Comparison of ENCODE assay signal across 14 cellular contexts in the genomic region with DNA sequence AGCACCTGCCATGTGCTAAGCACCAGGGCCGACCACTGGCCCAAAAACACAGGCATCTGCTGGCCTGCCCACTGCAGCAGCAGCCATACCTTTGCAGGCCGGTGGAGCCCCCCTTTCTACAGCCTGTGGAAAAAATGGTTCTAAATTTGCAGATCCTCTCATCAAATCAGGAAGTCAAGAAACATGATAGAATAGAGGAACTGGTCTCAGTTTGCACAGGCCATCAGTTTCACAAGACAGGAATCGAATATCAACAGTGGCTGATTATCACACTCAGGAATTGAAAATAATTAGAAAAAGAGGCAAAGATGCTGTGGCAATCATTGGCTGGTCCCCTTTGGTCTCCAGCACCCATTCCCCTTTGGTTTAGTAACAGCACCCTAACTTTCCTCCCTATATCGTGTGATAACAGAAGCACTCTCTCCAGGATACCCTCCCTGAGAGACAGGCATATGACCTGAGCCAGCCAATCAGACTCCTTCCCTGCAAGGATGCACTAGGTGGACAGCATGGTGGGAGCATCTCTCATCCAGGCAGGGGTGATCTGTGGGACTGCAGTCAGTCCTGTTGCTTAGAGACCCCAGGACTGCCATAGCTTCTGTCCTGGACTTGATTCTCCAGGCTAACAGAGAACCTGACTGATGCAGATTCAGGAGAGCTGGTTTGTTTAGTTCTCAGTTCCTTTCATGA. TPM values are rescaled to one million over a fixed set of nuclear protein-coding genes. Genes with fewer than 3 reads are reported as not detected.
A peak's percentile ranks its signal among the peaks of the same experiment; 100 is the strongest.
DNase-seq lines count a peak whose midpoint lies in the region; ATAC-seq and TF ChIP-seq lines count a peak whose summit lies in the region.
"Had no signal": no experiment of that assay in that cellular context is flagged by ENCODE, and none has a peak within 500 bp of the region (broad histone marks: within the 10 kb centered on the region; RNA-seq: fewer than 3 reads in every experiment).

No MANE protein-coding gene starts in this region.

- H3F3A ChIP-seq in SK-N-SH (replicated peaks; ENCODE audit: insufficient read depth), result peaks cover 4% of the 10 kb centered on the region

- no peak overlapping the region for H3K27ac Mint-ChIP-seq in activated naive CD8-positive, alpha-beta T cell treated with anti-CD3 and anti-CD28 coated beads for 36 hours
- H3K27ac Mint-ChIP-seq in immature natural killer cell, result no peak overlapping the region
- H3K27ac Mint-ChIP-seq: natural killer cell had no signal

- TF ChIP-seq POLR2A in testis (IDR thresholded peaks at IDR 0.05), result no peak

- H3K79me2 ChIP-seq in SK-N-SH (ENCODE audit: insufficient read depth), result no peaks in the 10 kb centered on the region

- no peaks in the 10 kb centered on the region for H3K9me2 ChIP-seq in SK-N-SH

- H4K20me1 ChIP-seq in SK-N-SH (ENCODE audit: insufficient read depth), result peaks cover 5% of the 10 kb centered on the region; the same call in 1 of the 2 replicates

- peaks cover 5% of the 10 kb centered on the region for H3K4me1 Mint-ChIP-seq in activated naive CD8-positive, alpha-beta T cell treated with anti-CD3 and anti-CD28 coated beads for 36 hours
- H3K4me1 Mint-ChIP-seq in immature natural killer cell, result peaks cover 4 to 5% of the 10 kb centered on the region in 2 donors

- H3K4me1 ChIP-seq in SK-N-SH (ENCODE audit: control insufficient read depth in 1 of 2, insufficient read depth in 2 of 2, low read depth in 1 of 2, low read length in 1 of 2), result peaks cover 5 to 27% of the 10 kb centered on the region in 2 experiments; a peak in 2 of 4 replicates
- H3K4me1 ChIP-seq in testis, result peaks cover 27% of the 10 kb centered on the region

- TF ChIP-seq CTCF in SK-N-SH (IDR thresholded peaks at IDR 0.05) (no peak), testis (IDR thresholded peaks at IDR 0.05) (no peak)

- intact Hi-C loops in testis (cut with DNase I; ENCODE audit: low total_unique reads), result no loop called here

- H3K4me3 ChIP-seq in SK-N-SH (ENCODE audit: low read depth in 2 of 2, low read length in 1 of 2) (no peak overlapping the region), testis (no peak overlapping the region)
- H3K4me3 ChIP-seq: A549, sigmoid colon, thyroid gland had no signal

- DNase-seq in SK-N-SH (peak; percentile 59), OCI-M1 (lab: John Stamatoyannopoulos, UW) (peak; percentile 44), ecto neural progenitor cell (ENCODE audit: low spot score) (peak; percentile 39), testis (no peak), immature natural killer cell (no peak)
- no peak for DNase-seq in activated naive CD8-positive, alpha-beta T cell treated with anti-CD3 and anti-CD28 coated beads for 36 hours
- no peak for DNase-seq in activated naive CD4-positive, alpha-beta T cell treated with anti-CD3 and anti-CD28 coated beads, Interleukin-2, amount 50 U/mL, for 16 hours
- DNase-seq: natural killer cell, NCI-H446 treated with DMSO at 0.1 percent for 48 hours, sigmoid colon, thyroid gland had no signal

- POLR2A ChIA-PET in SK-N-SH (lab: Yijun Ruan, JAX), result no interaction called here

- WGBS in SK-N-SH (ENCODE audit: low lambda C conversion rate), result 100% methylated on average over 3 of the region's 4 CpGs
- 76 to 80% methylated on average over 4 of the region's 4 CpGs for WGBS in testis, 2 donors

- TF ChIP-seq EP300 in SK-N-SH (IDR thresholded peaks at IDR 0.05; ENCODE audit: borderline replicate concordance in 1 of 2, low read depth in 1 of 2, low read length in 1 of 2), result no peak

- CTCF ChIA-PET in SK-N-SH (lab: Yijun Ruan, JAX), result interaction anchor here (1.4 to 34.5 kb wide), 3 partner anchors 10 to 35 kb away, joined by 3 to 720 read pairs (median 9); no protein-coding TSS in a partner anchor

- TF ChIP-seq RAD21 in SK-N-SH (IDR thresholded peaks at IDR 0.05; ENCODE audit: low read length), result no peak

- H3K36me3 ChIP-seq in SK-N-SH (replicated peaks in 1 of 2; ENCODE audit: control insufficient read depth in 1 of 2, insufficient read depth in 2 of 2, low read length in 1 of 2), result no peaks in the 10 kb centered on the region
- H3K36me3 ChIP-seq in testis (ENCODE audit: low read depth, missing control alignments), result no peaks in the 10 kb centered on the region
- H3K36me3 ChIP-seq: sigmoid colon, thyroid gland had no signal

- H3K4me2 ChIP-seq in SK-N-SH, result no peak overlapping the region
- H3K4me2 ChIP-seq: A549 had no signal

- no peak overlapping the region for H3K4me3 Mint-ChIP-seq in activated naive CD8-positive, alpha-beta T cell treated with anti-CD3 and anti-CD28 coated beads for 36 hours
- H3K4me3 Mint-ChIP-seq in immature natural killer cell, result no peak overlapping the region
- H3K4me3 Mint-ChIP-seq: natural killer cell had no signal

- no peak overlapping the region for H3K9ac ChIP-seq in SK-N-SH

- H3K27me3 ChIP-seq in SK-N-SH (ENCODE audit: insufficient read depth), result no peaks in the 10 kb centered on the region
- no peaks in the 10 kb centered on the region for H3K27me3 ChIP-seq in testis
- H3K27me3 ChIP-seq: thyroid gland had no signal

- ATAC-seq in SK-N-SH treated with all-trans-retinoic acid at 6 μM for 48 hours, result no peak
- ATAC-seq: HCT116, natural killer cell had no signal

- peaks cover 3% of the 10 kb centered on the region for H3K36me3 Mint-ChIP-seq in activated naive CD8-positive, alpha-beta T cell treated with anti-CD3 and anti-CD28 coated beads for 36 hours
- no peaks in the 10 kb centered on the region for H3K36me3 Mint-ChIP-seq in immature natural killer cell
- H3K36me3 Mint-ChIP-seq: natural killer cell had no signal

- no peaks in the 10 kb centered on the region for H3K9me3 Mint-ChIP-seq in activated naive CD8-positive, alpha-beta T cell treated with anti-CD3 and anti-CD28 coated beads for 36 hours
- no peaks in the 10 kb centered on the region for H3K9me3 Mint-ChIP-seq in immature natural killer cell
- H3K9me3 Mint-ChIP-seq: natural killer cell had no signal

- no peak overlapping the region for H2AFZ ChIP-seq in SK-N-SH (ENCODE audit: low read depth)

- H3K9me3 ChIP-seq in SK-N-SH (no peaks in the 10 kb centered on the region), testis (no peaks in the 10 kb centered on the region)
- H3K9me3 ChIP-seq: A549, sigmoid colon, thyroid gland had no signal

- no peak overlapping the region for H3K27ac ChIP-seq in SK-N-SH (ENCODE audit: low read depth in 2 of 2, low read length in 1 of 2)
- H3K27ac ChIP-seq in testis, result peak overlapping the region; percentile 12 to 14
- H3K27ac ChIP-seq: A549, thyroid gland had no signal

- peaks cover 31% of the 10 kb centered on the region for H3K27me3 Mint-ChIP-seq in activated naive CD8-positive, alpha-beta T cell treated with anti-CD3 and anti-CD28 coated beads for 36 hours
- peaks cover 3 to 9% (median 4%) of the 10 kb centered on the region in 3 donors for H3K27me3 Mint-ChIP-seq in immature natural killer cell (ENCODE audit: low read depth in 3 of 3)

TF ChIP-seq in SK-N-SH, 30 proteins besides CTCF, POLR2A, EP300 and RAD21:
- no peak for TF ChIP-seq RFX5 (IDR thresholded peaks at IDR 0.05; ENCODE audit: low read length)
- no peak for TF ChIP-seq RCOR1 (IDR thresholded peaks at IDR 0.05; ENCODE audit: low read length)
- TF ChIP-seq GABPA (IDR thresholded peaks at IDR 0.05; ENCODE audit: low read depth), result no peak
- no peak for TF ChIP-seq FOXM1 (IDR thresholded peaks at IDR 0.05; ENCODE audit: low read depth)
- TF ChIP-seq YY1 (IDR thresholded peaks at IDR 0.05; ENCODE audit: low read depth), result no peak
- TF ChIP-seq SMC3 (IDR thresholded peaks at IDR 0.05; ENCODE audit: low read depth, low read length), result no peak
- TF ChIP-seq, protein P1, sequence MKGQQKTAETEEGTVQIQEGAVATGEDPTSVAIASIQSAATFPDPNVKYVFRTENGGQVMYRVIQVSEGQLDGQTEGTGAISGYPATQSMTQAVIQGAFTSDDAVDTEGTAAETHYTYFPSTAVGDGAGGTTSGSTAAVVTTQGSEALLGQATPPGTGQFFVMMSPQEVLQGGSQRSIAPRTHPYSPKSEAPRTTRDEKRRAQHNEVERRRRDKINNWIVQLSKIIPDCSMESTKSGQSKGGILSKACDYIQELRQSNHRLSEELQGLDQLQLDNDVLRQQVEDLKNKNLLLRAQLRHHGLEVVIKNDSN (IDR thresholded peaks at IDR 0.05; ENCODE audit: borderline replicate concordance, low read depth), result peak; percentile 35; the same call in 1 of the 2 replicates
- no peak for TF ChIP-seq RXRA (IDR thresholded peaks at IDR 0.05; ENCODE audit: borderline replicate concordance, low read depth)

TF ChIP-seq in SK-N-SH treated with all-trans-retinoic acid at 6 μM for 48 hours, 23 proteins besides CTCF, POLR2A, EP300 and RAD21 (continues in another document):
- no peak for TF ChIP-seq CSDC2 (CRISPR knock-in tag; IDR thresholded peaks at IDR 0.05)
- TF ChIP-seq, protein P2, sequence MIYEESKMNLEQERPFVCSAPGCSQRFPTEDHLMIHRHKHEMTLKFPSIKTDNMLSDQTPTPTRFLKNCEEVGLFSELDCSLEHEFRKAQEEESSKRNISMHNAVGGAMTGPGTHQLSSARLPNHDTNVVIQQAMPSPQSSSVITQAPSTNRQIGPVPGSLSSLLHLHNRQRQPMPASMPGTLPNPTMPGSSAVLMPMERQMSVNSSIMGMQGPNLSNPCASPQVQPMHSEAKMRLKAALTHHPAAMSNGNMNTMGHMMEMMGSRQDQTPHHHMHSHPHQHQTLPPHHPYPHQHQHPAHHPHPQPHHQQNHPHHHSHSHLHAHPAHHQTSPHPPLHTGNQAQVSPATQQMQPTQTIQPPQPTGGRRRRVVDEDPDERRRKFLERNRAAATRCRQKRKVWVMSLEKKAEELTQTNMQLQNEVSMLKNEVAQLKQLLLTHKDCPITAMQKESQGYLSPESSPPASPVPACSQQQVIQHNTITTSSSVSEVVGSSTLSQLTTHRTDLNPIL (CRISPR knock-in tag; IDR thresholded peaks at IDR 0.05; ENCODE audit: low read depth), result no peak
- TF ChIP-seq PPARA (CRISPR knock-in tag; IDR thresholded peaks at IDR 0.05; ENCODE audit: borderline replicate concordance), result no peak
- TF ChIP-seq TOX (CRISPR knock-in tag; IDR thresholded peaks at IDR 0.05; ENCODE audit: borderline replicate concordance), result no peak
- no peak for TF ChIP-seq SNAI2 (CRISPR knock-in tag; IDR thresholded peaks at IDR 0.05)
- no peak for TF ChIP-seq ZNF70 (CRISPR knock-in tag; IDR thresholded peaks at IDR 0.05)
- no peak for TF ChIP-seq OSR1 (CRISPR knock-in tag; IDR thresholded peaks at IDR 0.05)

RNA-seq across cellular contexts. Expression of gene PAK6, which starts 3.5 kb away (rescaled TPM):
- polyA plus RNA-seq in SK-N-SH (2012; rRNA removed) (0.07 and 0.16 TPM in 2 replicates), testis (ENCODE audit: insufficient read depth, low read depth, low replicate concordance) (47.4 TPM), immature natural killer cell (1 to 10 TPM; 2.0 to 8.3 (median 3.6) TPM)
- 0.06 and 0.07 TPM in 2 replicates for polyA plus RNA-seq in SK-N-SH (2012; cell fraction: cytosol; rRNA removed)
- polyA plus RNA-seq in SK-N-SH (2012; cell fraction: nucleus; rRNA removed), result 0.11 and 0.12 TPM in 2 replicates
- 100 to 1,000 TPM; 140 to 245 TPM for total RNA-seq in testis
- total RNA-seq in activated naive CD8-positive, alpha-beta T cell treated with anti-CD3 and anti-CD28 coated beads for 36 hours, result under 1 TPM; 0.18 to 0.35 TPM

RNA-seq across cellular contexts. Expression of gene ANKRD63, which starts 47.5 kb away (rescaled TPM):
- not detected in 2 replicates for polyA plus RNA-seq in SK-N-SH (2012; rRNA removed)
- not detected in 2 replicates for polyA plus RNA-seq in SK-N-SH (2012; cell fraction: cytosol; rRNA removed)
- polyA plus RNA-seq in SK-N-SH (2012; cell fraction: nucleus; rRNA removed), result not detected in 2 replicates
- total RNA-seq in testis, result 10 to 100 TPM in 1 of 2 donors, 1 to 10 TPM in 1; 3.1 to 11.8 TPM
- polyA plus RNA-seq in testis (ENCODE audit: insufficient read depth, low read depth, low replicate concordance), result not detected
- total RNA-seq in activated naive CD8-positive, alpha-beta T cell treated with anti-CD3 and anti-CD28 coated beads for 36 hours, result not detected
- not detected for polyA plus RNA-seq in immature natural killer cell
- total RNA-seq: natural killer cell had no signal
- polyA plus RNA-seq: sigmoid colon had no signal

Comparison
In these comparisons a context has a peak if more than half of its experiments do, and no peak if none do; other contexts are left out.
1. DNase-seq: peak in SK-N-SH (single experiment), OCI-M1 (single experiment) and ecto neural progenitor cell (single experiment); none in testis (single experiment), activated naive CD8-positive, alpha-beta T cell treated with anti-CD3 and anti-CD28 coated beads for 36 hours (single experiment), activated naive CD4-positive, alpha-beta T cell treated with anti-CD3 and anti-CD28 coated beads, Interleukin-2, amount 50 U/mL, for 16 hours (single experiment) and immature natural killer cell (0 of 3).
2. H3K27ac ChIP-seq: peak in testis (2 of 2); none in SK-N-SH (0 of 2).